25 cellular contexts compared by ENCODE assay signal in genomic region chr11:70545626-70545945, GRCh38.
A peak's percentile ranks its signal among the peaks of the same experiment; 100 is the strongest.
DNase-seq lines count a peak whose midpoint lies in the region; ATAC-seq and TF ChIP-seq lines count a peak whose summit lies in the region.
"Had no signal": no experiment of that assay in that cellular context is flagged by ENCODE, and none has a peak within 500 bp of the region (broad histone marks: within the 10 kb centered on the region; RNA-seq: fewer than 3 reads in every experiment).

No MANE protein-coding gene starts in this region.

- TF ChIP-seq CTCF in brain (conservative IDR thresholded peaks at IDR 0.05): no peak
- no peak for TF ChIP-seq CTCF in neural crest cell (conservative IDR thresholded peaks at IDR 0.05)

- in situ Hi-C loops in GM23248 (cut with MboI): no loop called here

- POLR2A ChIA-PET in CD4-positive, alpha-beta memory T cell (lab: Charles Lee; ENCODE audit: partially characterized antibody): no interaction called here

- H3K9ac ChIP-seq in GM23248: no peak overlapping the region
- H3K9ac ChIP-seq: BLaER1 treated with 17β-estradiol and CSF1 and Interleukin-3, amounts not matched to agents 10 nM and 100 nM; SK-N-SH had no signal

- no peaks in the 10 kb centered on the region for H3K4me1 ChIP-seq in GM23248 (ENCODE audit: insufficient read depth)
- H3K4me1 ChIP-seq in CD4-positive, alpha-beta memory T cell (ENCODE audit: insufficient read depth, low read length): no peaks in the 10 kb centered on the region
- H3K4me1 ChIP-seq: HAP-1, psoas muscle, suprapubic skin, uterus had no signal

- intact Hi-C loops in CD4-positive, alpha-beta memory T cell (cut with micrococcal nuclease): no loop called here

- DNase-seq in GM23248 (peak; percentile 14), NCI-H1694 (lab: John Stamatoyannopoulos, UW) (peak; percentile 71), neural crest cell (ENCODE audit: low read depth, low spot score) (no peak), SW 1271 (lab: John Stamatoyannopoulos, UW) (no peak)
- no peak for DNase-seq in CD4-positive, alpha-beta memory T cell
- DNase-seq: activated CD4-positive, alpha-beta T cell treated with anti-CD3 and anti-CD28 coated beads, Interleukin-2, amount 50 U/mL, for 48 hours; activated CD4-positive, CD25-positive, alpha-beta regulatory T cell; activated effector memory CD4-positive, alpha-beta T cell treated with anti-CD3 and anti-CD28 coated beads, Interleukin-2, amount 50 U/mL, for 16 hours; KG1; left colon; NCI-H146; SK-N-SH; T-helper 9 cell; uterus had no signal

- peaks cover 67% of the 10 kb centered on the region for H3K4me1 Mint-ChIP-seq in brain
- peaks cover 29% of the 10 kb centered on the region for H3K4me1 Mint-ChIP-seq in neural crest cell
- no peaks in the 10 kb centered on the region for H3K4me1 Mint-ChIP-seq in CD4-positive, alpha-beta memory T cell
- H3K4me1 Mint-ChIP-seq: stimulated activated memory B cell treated with anti-CD40 and anti-IgM and Interleukin-4, amounts not matched to agents 10 μg/mL and 1 μg/mL and 100 μg/mL, for 72 hours had no signal

- H3K27ac Mint-ChIP-seq in brain (peak overlapping the region; percentile 59 to 96 (median 85)), neural crest cell (ENCODE audit: unreplicated experiment) (peak overlapping the region; percentile 28)
- no peak overlapping the region for H3K27ac Mint-ChIP-seq in CD4-positive, alpha-beta memory T cell
- H3K27ac Mint-ChIP-seq: nephron; stimulated activated memory B cell treated with anti-CD40 and anti-IgM and Interleukin-4, amounts not matched to agents 10 μg/mL and 1 μg/mL and 100 μg/mL, for 72 hours had no signal

- no peak overlapping the region for H3K4me2 ChIP-seq in GM23248 (ENCODE audit: unreplicated experiment)
- H3K4me2 ChIP-seq: BLaER1 treated with 17β-estradiol and CSF1 and Interleukin-3, amounts not matched to agents 10 nM and 100 nM; SK-N-SH had no signal

- no peaks in the 10 kb centered on the region for H3K79me2 ChIP-seq in GM23248 (ENCODE audit: insufficient read depth)

- no peaks in the 10 kb centered on the region for H3K36me3 ChIP-seq in GM23248 (ENCODE audit: low read depth)
- no peaks in the 10 kb centered on the region for H3K36me3 ChIP-seq in CD4-positive, alpha-beta memory T cell (ENCODE audit: insufficient read depth, low read length)
- H3K36me3 ChIP-seq: BLaER1 treated with 17β-estradiol and CSF1 and Interleukin-3, amounts not matched to agents 10 nM and 100 nM; HAP-1; suprapubic skin; uterus had no signal

- H3F3A ChIP-seq in GM23248 (ENCODE audit: insufficient read depth): no peaks in the 10 kb centered on the region

- H3K4me3 ChIP-seq in GM23248: no peak overlapping the region
- no peak overlapping the region for H3K4me3 ChIP-seq in CD4-positive, alpha-beta memory T cell (ENCODE audit: low read length in 2 of 2)
- H3K4me3 ChIP-seq: BLaER1 treated with 17β-estradiol and CSF1 and Interleukin-3, amounts not matched to agents 10 nM and 100 nM; coronary artery; HAP-1; psoas muscle; skin epidermis; suprapubic skin; uterus had no signal

- H4K20me1 ChIP-seq in GM23248 (ENCODE audit: insufficient read depth): no peaks in the 10 kb centered on the region

- peaks cover 0 to 9% (median 0%) of the 10 kb centered on the region in 5 experiments for H3K9me3 Mint-ChIP-seq in brain
- no peaks in the 10 kb centered on the region for H3K9me3 Mint-ChIP-seq in neural crest cell
- peaks cover 0 to 1% (median 0%) of the 10 kb centered on the region in 8 donors for H3K9me3 Mint-ChIP-seq in CD4-positive, alpha-beta memory T cell

- 18 to 20% methylated on average over 5 of the region's 5 CpGs for WGBS in GM23248 (ENCODE audit: low coverage in 1 of 2, low lambda C conversion rate in 2 of 2, missing lambda C conversion rate in 2 of 2), 2 experiments

- H3K36me3 Mint-ChIP-seq in brain (peaks cover 11% of the 10 kb centered on the region), neural crest cell (ENCODE audit: low read depth) (no peaks in the 10 kb centered on the region)
- H3K36me3 Mint-ChIP-seq in CD4-positive, alpha-beta memory T cell: no peaks in the 10 kb centered on the region
- H3K36me3 Mint-ChIP-seq: stimulated activated memory B cell treated with anti-CD40 and anti-IgM and Interleukin-4, amounts not matched to agents 10 μg/mL and 1 μg/mL and 100 μg/mL, for 72 hours had no signal

- H3K27ac ChIP-seq in GM23248: no peak overlapping the region
- no peak overlapping the region for H3K27ac ChIP-seq in CD4-positive, alpha-beta memory T cell (ENCODE audit: low read depth, low read length)
- H3K27ac ChIP-seq: BLaER1 treated with 17β-estradiol and CSF1 and Interleukin-3, amounts not matched to agents 10 nM and 100 nM; coronary artery; psoas muscle; skin epidermis; suprapubic skin; uterus had no signal

- no peaks in the 10 kb centered on the region for H3K9me3 ChIP-seq in GM23248 (ENCODE audit: low read depth)
- no peaks in the 10 kb centered on the region for H3K9me3 ChIP-seq in CD4-positive, alpha-beta memory T cell (ENCODE audit: control insufficient read depth in 1 of 2, low read length in 2 of 2)
- H3K9me3 ChIP-seq: BLaER1 treated with 17β-estradiol and CSF1 and Interleukin-3, amounts not matched to agents 10 nM and 100 nM; HAP-1; psoas muscle; SK-N-SH; suprapubic skin; uterus had no signal

- no peak overlapping the region for H2AFZ ChIP-seq in GM23248

- H3K4me3 Mint-ChIP-seq in brain: peak overlapping the region in 4 of 5 experiments; percentile 36 to 57 (median 48)
- no peak overlapping the region for H3K4me3 Mint-ChIP-seq in neural crest cell
- no peak overlapping the region for H3K4me3 Mint-ChIP-seq in CD4-positive, alpha-beta memory T cell
- H3K4me3 Mint-ChIP-seq: nephron; stimulated activated memory B cell treated with anti-CD40 and anti-IgM and Interleukin-4, amounts not matched to agents 10 μg/mL and 1 μg/mL and 100 μg/mL, for 72 hours had no signal

- H3K27me3 ChIP-seq in GM23248 (replicated peaks; ENCODE audit: insufficient read depth): no peaks in the 10 kb centered on the region; the same call in 1 of the 2 replicates
- H3K27me3 ChIP-seq in CD4-positive, alpha-beta memory T cell (ENCODE audit: insufficient read depth, low read length): no peaks in the 10 kb centered on the region
- H3K27me3 ChIP-seq: BLaER1 treated with 17β-estradiol and CSF1 and Interleukin-3, amounts not matched to agents 10 nM and 100 nM; uterus had no signal

- no peaks in the 10 kb centered on the region for H3K9me2 ChIP-seq in GM23248 (ENCODE audit: insufficient read depth)
- H3K9me2 ChIP-seq: SK-N-SH had no signal

- CTCF ChIA-PET in CD4-positive, alpha-beta memory T cell (lab: Charles Lee; ENCODE audit: partially characterized antibody): no interaction called here

- ATAC-seq in HG02571 (IDR thresholded peaks at IDR 0.05; ENCODE audit: unreplicated experiment): no peak
- ATAC-seq in HG02588 (IDR thresholded peaks at IDR 0.05; ENCODE audit: unreplicated experiment): no peak
- ATAC-seq: left colon; psoas muscle; stimulated activated memory B cell treated with anti-CD40 and anti-IgM and Interleukin-4, amounts not matched to agents 10 μg/mL and 1 μg/mL and 100 μg/mL, for 72 hours had no signal

- H3K27me3 Mint-ChIP-seq in brain (no peaks in the 10 kb centered on the region), neural crest cell (ENCODE audit: low read depth) (no peaks in the 10 kb centered on the region)
- peaks cover 0 to 7% of the 10 kb centered on the region in 2 donors for H3K27me3 Mint-ChIP-seq in CD4-positive, alpha-beta memory T cell

Comparison
In these comparisons a context has a peak if more than half of its experiments do, and no peak if none do; other contexts are left out.
1. DNase-seq: peak in GM23248 (single experiment) and NCI-H1694 (single experiment); none in neural crest cell (single experiment), CD4-positive, alpha-beta memory T cell (0 of 5) and SW 1271 (0 of 2).
2. H3K27ac Mint-ChIP-seq: peak in brain (5 of 5) and neural crest cell (single experiment); none in CD4-positive, alpha-beta memory T cell (0 of 7).
3. H3K4me3 Mint-ChIP-seq: peak in brain (4 of 5); none in neural crest cell (single experiment) and CD4-positive, alpha-beta memory T cell (0 of 8).